12 cellular contexts compared by ENCODE assay signal in the genomic region with DNA sequence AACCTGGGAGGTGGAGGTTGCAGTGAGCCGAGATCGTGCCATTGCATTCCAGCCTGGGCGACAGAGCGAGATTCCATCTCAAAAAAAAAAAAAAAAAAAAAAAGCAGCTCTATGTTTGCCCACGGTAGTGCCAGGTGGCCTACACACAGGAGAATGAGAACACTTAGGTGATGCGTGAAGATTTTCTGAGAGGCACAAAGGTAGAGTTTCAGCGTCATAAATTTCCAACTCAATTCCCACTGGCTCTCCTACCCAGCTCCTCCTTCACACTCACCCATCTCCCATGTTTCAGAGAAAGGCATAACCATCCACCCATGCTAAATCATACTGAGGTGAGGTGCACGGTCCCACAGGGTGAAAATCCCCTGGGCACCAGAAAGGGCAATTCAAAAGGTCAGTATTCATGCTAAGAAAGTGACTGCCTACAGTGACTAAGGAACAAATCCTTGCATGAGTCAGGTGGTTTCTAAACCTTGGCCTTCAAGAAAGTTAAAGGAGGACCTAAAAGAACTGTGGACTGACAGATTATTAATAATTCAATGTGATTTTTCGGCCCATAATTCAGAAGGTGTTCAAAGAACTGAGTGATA. TPM values are rescaled to one million over a fixed set of nuclear protein-coding genes. Genes with fewer than 3 reads are reported as not detected.
DNase-seq lines count a peak whose midpoint lies in the region; ATAC-seq, FAIRE-seq and TF ChIP-seq lines count a peak whose summit lies in the region.
"Had no signal": no experiment of that assay in that cellular context is flagged by ENCODE, and none has a peak within 500 bp of the region (broad histone marks: within the 10 kb centered on the region; RNA-seq: fewer than 3 reads in every experiment).

No MANE protein-coding gene starts in this region.

- ATAC-seq in HG02610 (IDR thresholded peaks at IDR 0.05; ENCODE audit: unreplicated experiment) = peak; percentile 37
- no peak for ATAC-seq in GM18867 (IDR thresholded peaks at IDR 0.05; ENCODE audit: unreplicated experiment)
- ATAC-seq: gastroesophageal sphincter had no signal

- H4K91ac ChIP-seq in neuronal stem cell (ENCODE audit: low read depth, low read length, poor library complexity) = no peak overlapping the region

- H3K27ac ChIP-seq in neuronal stem cell (replicated peaks; ENCODE audit: low read length) = no peak overlapping the region
- H3K27ac ChIP-seq in small intestine (ENCODE audit: low read depth in 1 of 2, low read length in 1 of 2) = no peak overlapping the region
- H3K27ac ChIP-seq: gastroesophageal sphincter had no signal

- WGBS in neuronal stem cell (ENCODE audit: extremely low coverage in 2 of 2, insufficient read length in 2 of 2, insufficient replicate concordance in 1 of 2), 2 donors = no CpG with 5 or more reads among the region's 9 CpGs
- 87 to 93% (median 89%) methylated on average over 7 to 9 of the region's 9 CpGs for WGBS in small intestine, 3 donors

- H3K4me1 ChIP-seq in adipocyte (ENCODE audit: control insufficient read depth, insufficient read depth, low read length) (peaks cover 26% of the 10 kb centered on the region), neuronal stem cell (ENCODE audit: control insufficient read depth in 2 of 2, insufficient read depth in 1 of 2, low read depth in 1 of 2, low read length in 2 of 2) (peaks cover 6 to 9% of the 10 kb centered on the region in 2 donors), small intestine (ENCODE audit: control insufficient read depth in 2 of 2, insufficient read depth in 1 of 2, low read depth in 1 of 2, low read length in 1 of 2) (peaks cover 3% of the 10 kb centered on the region in 2 donors)

- no peak overlapping the region for H2BK12ac ChIP-seq in neuronal stem cell (ENCODE audit: low read length)

- no peak overlapping the region for H3K23ac ChIP-seq in neuronal stem cell (ENCODE audit: low read depth, low read length, poor library complexity)

- no peak overlapping the region for H2BK15ac ChIP-seq in neuronal stem cell (ENCODE audit: low read length)

- H3K14ac ChIP-seq in neuronal stem cell (ENCODE audit: low read length) = no peak overlapping the region

- H3K36me3 Mint-ChIP-seq in nephron progenitor cell (ENCODE audit: low read depth) = peaks cover 17% of the 10 kb centered on the region

- H3K27ac Mint-ChIP-seq in nephron progenitor cell = peak overlapping the region; percentile 85
- H3K27ac Mint-ChIP-seq: memory B cell had no signal

- H3K27me3 ChIP-seq in adipocyte (replicated peaks; ENCODE audit: control insufficient read depth, insufficient read depth, low read length) = no peaks in the 10 kb centered on the region
- H3K27me3 ChIP-seq in neuronal stem cell (ENCODE audit: control insufficient read depth in 3 of 3, insufficient read depth in 3 of 3, low read depth in 1 of 3, low read length in 3 of 3) = no peaks in the 10 kb centered on the region
- H3K27me3 ChIP-seq in small intestine (ENCODE audit: control insufficient read depth in 2 of 2, insufficient read depth in 2 of 2, low read length in 2 of 2) = no peaks in the 10 kb centered on the region
- H3K27me3 ChIP-seq: gastroesophageal sphincter had no signal

- no peak overlapping the region for H2BK120ac ChIP-seq in neuronal stem cell (ENCODE audit: low read depth, low read length)

- H3K18ac ChIP-seq in neuronal stem cell (ENCODE audit: low read length) = no peak overlapping the region

- peaks cover 67% of the 10 kb centered on the region for H3K4me1 Mint-ChIP-seq in nephron progenitor cell

- no peak overlapping the region for H3K4ac ChIP-seq in neuronal stem cell (ENCODE audit: low read length)

- no peaks in the 10 kb centered on the region for H3K9me3 ChIP-seq in adipocyte (ENCODE audit: control insufficient read depth, low read length)
- no peaks in the 10 kb centered on the region for H3K9me3 ChIP-seq in neuronal stem cell (replicated peaks in 1 of 2; ENCODE audit: control insufficient read depth in 2 of 2, insufficient read depth in 1 of 2, low read depth in 1 of 2, low read length in 2 of 2)
- H3K9me3 ChIP-seq in small intestine (ENCODE audit: control insufficient read depth, low read depth) = no peaks in the 10 kb centered on the region
- H3K9me3 ChIP-seq: gastroesophageal sphincter, SK-N-SH had no signal

- no peaks in the 10 kb centered on the region for H3K9me3 Mint-ChIP-seq in nephron progenitor cell
- H3K9me3 Mint-ChIP-seq: memory B cell had no signal

- H3K79me1 ChIP-seq in neuronal stem cell (ENCODE audit: low read depth, low read length) = peaks cover 4% of the 10 kb centered on the region

- no peak overlapping the region for H3K4me3 ChIP-seq in adipocyte (ENCODE audit: low read length)
- no peak overlapping the region for H3K4me3 ChIP-seq in neuronal stem cell (ENCODE audit: low read length in 2 of 2)
- H3K4me3 ChIP-seq in small intestine (ENCODE audit: low read depth in 1 of 2, low read length in 2 of 2) = no peak overlapping the region
- H3K4me3 ChIP-seq: gastroesophageal sphincter had no signal

- H3K9ac ChIP-seq in adipocyte (ENCODE audit: low read length) = no peak overlapping the region
- H3K9ac ChIP-seq in neuronal stem cell (ENCODE audit: low read depth, low read length, poor library complexity) = no peak overlapping the region
- H3K9ac ChIP-seq: SK-N-SH had no signal

- H3K4me3 Mint-ChIP-seq in nephron progenitor cell = no peak overlapping the region
- H3K4me3 Mint-ChIP-seq: memory B cell had no signal

- H2AFZ ChIP-seq in neuronal stem cell (ENCODE audit: low read length) = no peak overlapping the region

- no peak overlapping the region for H3K4me2 ChIP-seq in neuronal stem cell (ENCODE audit: insufficient read depth, low read length, poor library complexity, severe bottlenecking)
- H3K4me2 ChIP-seq: SK-N-SH had no signal

- DNase-seq in DMS79 (lab: John Stamatoyannopoulos, UW) (peak; percentile 91), adipocyte (ENCODE audit: low read depth) (peak; percentile 28), nephron progenitor cell (no peak), HK-2 (ENCODE audit: unreplicated experiment) (no peak), neuronal stem cell (ENCODE audit: low spot score) (no peak), small intestine (no peak)
- DNase-seq: central memory CD4-positive, alpha-beta T cell; SK-N-SH had no signal

- no peak overlapping the region for H2BK5ac ChIP-seq in neuronal stem cell (ENCODE audit: low read length)

- no peak for TF ChIP-seq CTCF in nephron progenitor cell (IDR thresholded peaks at IDR 0.05)

- H3K36me3 ChIP-seq in adipocyte (ENCODE audit: control insufficient read depth, insufficient read depth, low read length, severe bottlenecking) = no peaks in the 10 kb centered on the region
- H3K36me3 ChIP-seq in neuronal stem cell (replicated peaks in 1 of 2; ENCODE audit: control insufficient read depth in 2 of 2, insufficient read depth in 2 of 2, low read length in 2 of 2) = peaks cover 0 to 44% of the 10 kb centered on the region in 2 donors
- no peaks in the 10 kb centered on the region for H3K36me3 ChIP-seq in small intestine (ENCODE audit: control insufficient read depth in 2 of 2, insufficient read depth in 2 of 2, low read length in 2 of 2)
- H3K36me3 ChIP-seq: gastroesophageal sphincter had no signal

- no peak overlapping the region for H4K8ac ChIP-seq in neuronal stem cell (ENCODE audit: low read depth, low read length)

- no peak overlapping the region for H2AK5ac ChIP-seq in neuronal stem cell (ENCODE audit: low read depth, low read length)

- no peak for FAIRE-seq in small intestine (lab: Jason Lieb, UNC)

- H3K27me3 Mint-ChIP-seq in nephron progenitor cell (ENCODE audit: low read depth, poor library complexity) = peaks cover 4% of the 10 kb centered on the region
- H3K27me3 Mint-ChIP-seq: memory B cell had no signal

RNA-seq across cellular contexts. Expression of gene DCAKD, which starts 4.8 kb away (rescaled TPM):
- polyA plus RNA-seq in neuronal stem cell (2013, experiment 1 of 2) = 46.9 TPM
- polyA plus RNA-seq in neuronal stem cell (2013, experiment 2 of 2) = 45.0 TPM
- 10 to 100 TPM in 1 of 3 donors, 1 to 10 TPM in 2; 4.2 to 15.2 (median 7.6) TPM for polyA plus RNA-seq in small intestine

RNA-seq across cellular contexts. Expression of gene NMT1, which starts 14.5 kb away (rescaled TPM):
- 99.1 TPM for polyA plus RNA-seq in neuronal stem cell (2013, experiment 1 of 2)
- 95.0 TPM for polyA plus RNA-seq in neuronal stem cell (2013, experiment 2 of 2)
- 100 to 1,000 TPM in 1 of 3 donors, 10 to 100 TPM in 2; 38.9 to 131 (median 95.1) TPM for polyA plus RNA-seq in small intestine

Comparison
In these comparisons a context has a peak if more than half of its experiments do, and no peak if none do; other contexts are left out.
1. DNase-seq: peak in DMS79 (single experiment) and adipocyte (single experiment); none in nephron progenitor cell (single experiment), HK-2 (single experiment), neuronal stem cell (single experiment) and small intestine (single experiment).